8 cellular contexts compared by ENCODE assay signal in genomic region chr2:206276169-206276927, GRCh38.
DNase-seq lines count a peak whose midpoint lies in the region; ATAC-seq, FAIRE-seq and TF ChIP-seq lines count a peak whose summit lies in the region.
"Had no signal": no experiment of that assay in that cellular context is flagged by ENCODE, and none has a peak within 500 bp of the region (broad histone marks: within the 10 kb centered on the region; RNA-seq: fewer than 3 reads in every experiment).

No MANE protein-coding gene starts in this region.

- no peak for ATAC-seq in memory B cell (ENCODE audit: low read depth)
- no peak for ATAC-seq in HG02840 (IDR thresholded peaks at IDR 0.05; ENCODE audit: low FRiP score, unreplicated experiment)
- ATAC-seq in GM18868 (IDR thresholded peaks at IDR 0.05; ENCODE audit: unreplicated experiment), result no peak

- peak; percentile 16 for FAIRE-seq in D721Med (lab: Jason Lieb, UNC)

- H3K9me3 ChIP-seq in HEK293 (ENCODE audit: control insufficient read depth, insufficient read depth, low read depth, low read length) (no peaks in the 10 kb centered on the region), adipocyte (ENCODE audit: control insufficient read depth, low read length) (no peaks in the 10 kb centered on the region)
- H3K9me3 ChIP-seq: tibial artery had no signal

- no peaks in the 10 kb centered on the region for H3K36me3 Mint-ChIP-seq in memory B cell

- DNase-seq in D721Med (ENCODE audit: insufficient read length, low spot score), result no peak
- DNase-seq in adipocyte (ENCODE audit: low read depth), result peak; percentile 14
- DNase-seq in memory B cell (ENCODE audit: low spot score in 2 of 2), result no peak
- DNase-seq in hypothalamus (lab: John Stamatoyannopoulos, UW), result no peak
- DNase-seq: tibial artery had no signal

- H3K4me3 ChIP-seq in HEK293 (ENCODE audit: low read depth, low read length), result peak overlapping the region; percentile 95
- peak overlapping the region; percentile 88 for H3K4me3 ChIP-seq in adipocyte (ENCODE audit: low read length)

- H3K4me1 ChIP-seq in HEK293 (ENCODE audit: control insufficient read depth, insufficient read depth, low read length) (peaks cover 10% of the 10 kb centered on the region; the same call in 1 of the 2 replicates), adipocyte (ENCODE audit: control insufficient read depth, insufficient read depth, low read length) (peaks cover 3% of the 10 kb centered on the region)

- peaks cover 23% of the 10 kb centered on the region for H3K27me3 ChIP-seq in adipocyte (replicated peaks; ENCODE audit: control insufficient read depth, insufficient read depth, low read length)

- peaks cover 8% of the 10 kb centered on the region for H3K27me3 Mint-ChIP-seq in memory B cell

- POLR2A ChIA-PET in HEK293 (lab: Yijun Ruan, JAX), result no interaction called here

- no peak for TF ChIP-seq CTCF in D721Med (IDR thresholded peaks at IDR 0.05; ENCODE audit: insufficient read depth, missing control alignments)
- no peak for TF ChIP-seq CTCF in HEK293 (tag by site-specific recombination; IDR thresholded peaks at IDR 0.05)

- H3K27ac Mint-ChIP-seq in memory B cell, result peak overlapping the region; percentile 84

- H3K36me3 ChIP-seq in HEK293 (ENCODE audit: control insufficient read depth in 2 of 2, insufficient read depth in 1 of 2, low read length in 2 of 2) (peaks cover 5 to 10% of the 10 kb centered on the region in 2 experiments), adipocyte (ENCODE audit: control insufficient read depth, insufficient read depth, low read length, severe bottlenecking) (no peaks in the 10 kb centered on the region)
- H3K36me3 ChIP-seq: tibial artery had no signal

- H3K4me3 Mint-ChIP-seq in memory B cell, result no peak overlapping the region

- 0 out of 2 replicates have a peak overlapping the region, but pooled peaks have one; percentile 29 for H3K27ac ChIP-seq in HEK293 (ENCODE audit: extremely low read depth, low read depth, low read length)

- H3K4me1 Mint-ChIP-seq in memory B cell, result peaks cover 11% of the 10 kb centered on the region

- H3K9ac ChIP-seq in adipocyte (ENCODE audit: low read length), result no peak overlapping the region

- CTCF ChIA-PET in HEK293 (lab: Yijun Ruan, JAX), result interaction anchor here (0.5 kb wide), 1 partner anchor 31 kb away, joined by 3 read pairs; no protein-coding TSS in a partner anchor

- no peaks in the 10 kb centered on the region for H3K9me3 Mint-ChIP-seq in memory B cell

TF ChIP-seq in HEK293, 187 proteins besides CTCF, POLR2A, EP300 and RAD21:
- TF ChIP-seq ZNF664 (tag by site-specific recombination; IDR thresholded peaks at IDR 0.05) (peak; percentile 94), ZNF629 (tag by site-specific recombination; IDR thresholded peaks at IDR 0.05) (0 out of 2 replicates have a peak, but pooled peaks have one; percentile 11), GLIS1 (tag by site-specific recombination; IDR thresholded peaks at IDR 0.05) (no peak), GFI1B (tag by site-specific recombination; IDR thresholded peaks at IDR 0.05) (peak; percentile 92), SP7 (tag by site-specific recombination; IDR thresholded peaks at IDR 0.05) (peak; percentile 50; the same call in 1 of the 2 replicates), ZNF146 (tag by site-specific recombination; IDR thresholded peaks at IDR 0.05) (no peak), ZNF248 (tag by site-specific recombination; IDR thresholded peaks at IDR 0.05) (no peak), FEZF1 (tag by site-specific recombination; IDR thresholded peaks at IDR 0.05) (peak; percentile 78)
- TF ChIP-seq, protein P1, sequence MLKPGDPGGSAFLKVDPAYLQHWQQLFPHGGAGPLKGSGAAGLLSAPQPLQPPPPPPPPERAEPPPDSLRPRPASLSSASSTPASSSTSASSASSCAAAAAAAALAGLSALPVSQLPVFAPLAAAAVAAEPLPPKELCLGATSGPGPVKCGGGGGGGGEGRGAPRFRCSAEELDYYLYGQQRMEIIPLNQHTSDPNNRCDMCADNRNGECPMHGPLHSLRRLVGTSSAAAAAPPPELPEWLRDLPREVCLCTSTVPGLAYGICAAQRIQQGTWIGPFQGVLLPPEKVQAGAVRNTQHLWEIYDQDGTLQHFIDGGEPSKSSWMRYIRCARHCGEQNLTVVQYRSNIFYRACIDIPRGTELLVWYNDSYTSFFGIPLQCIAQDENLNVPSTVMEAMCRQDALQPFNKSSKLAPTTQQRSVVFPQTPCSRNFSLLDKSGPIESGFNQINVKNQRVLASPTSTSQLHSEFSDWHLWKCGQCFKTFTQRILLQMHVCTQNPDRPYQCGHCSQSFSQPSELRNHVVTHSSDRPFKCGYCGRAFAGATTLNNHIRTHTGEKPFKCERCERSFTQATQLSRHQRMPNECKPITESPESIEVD (tag by site-specific recombination; IDR thresholded peaks at IDR 0.05), result peak; percentile 92
- TF ChIP-seq, protein P2, sequence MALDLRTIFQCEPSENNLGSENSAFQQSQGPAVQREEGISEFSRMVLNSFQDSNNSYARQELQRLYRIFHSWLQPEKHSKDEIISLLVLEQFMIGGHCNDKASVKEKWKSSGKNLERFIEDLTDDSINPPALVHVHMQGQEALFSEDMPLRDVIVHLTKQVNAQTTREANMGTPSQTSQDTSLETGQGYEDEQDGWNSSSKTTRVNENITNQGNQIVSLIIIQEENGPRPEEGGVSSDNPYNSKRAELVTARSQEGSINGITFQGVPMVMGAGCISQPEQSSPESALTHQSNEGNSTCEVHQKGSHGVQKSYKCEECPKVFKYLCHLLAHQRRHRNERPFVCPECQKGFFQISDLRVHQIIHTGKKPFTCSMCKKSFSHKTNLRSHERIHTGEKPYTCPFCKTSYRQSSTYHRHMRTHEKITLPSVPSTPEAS (tag by site-specific recombination; IDR thresholded peaks at IDR 0.05), result peak; percentile 59; the same call in 1 of the 2 replicates
